In the genomic region with DNA sequence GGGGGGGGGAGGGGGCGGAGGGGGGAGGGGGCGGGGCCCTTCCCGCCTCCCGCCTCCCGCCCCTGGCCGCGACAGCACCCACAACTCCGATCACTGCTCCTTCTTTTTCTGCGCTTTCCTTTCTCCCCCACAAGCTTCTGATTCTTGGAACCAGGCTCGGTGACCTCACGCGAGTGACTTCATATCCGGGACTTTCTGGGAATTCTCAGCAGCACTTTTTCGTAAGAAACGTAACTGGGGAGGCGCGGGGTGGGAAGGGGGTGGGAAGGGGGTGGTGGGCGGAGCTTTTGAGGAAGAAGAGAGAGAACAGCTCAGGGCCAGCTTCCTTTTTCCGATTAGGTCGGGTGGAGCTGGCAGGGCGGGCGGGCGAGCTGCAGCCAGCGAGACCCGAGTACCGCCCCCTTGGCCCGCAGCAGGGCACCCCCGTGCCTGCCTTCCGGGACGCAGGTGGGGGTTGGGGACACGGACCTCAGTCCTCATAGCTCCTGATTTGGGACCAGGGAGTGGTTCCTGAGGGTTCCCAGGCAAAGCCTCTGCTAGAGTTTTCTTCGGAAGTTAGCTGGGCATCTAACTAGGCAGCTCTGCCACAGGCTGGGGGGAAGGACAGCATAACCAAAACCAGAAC, we compare ENCODE assay signal across 8 cellular contexts. TPM values are rescaled to one million over a fixed set of nuclear protein-coding genes. Genes with fewer than 3 reads are reported as not detected.
DNase-seq lines count a peak whose midpoint lies in the region; ATAC-seq and TF ChIP-seq lines count a peak whose summit lies in the region.

No MANE protein-coding gene starts in this region.

- no peaks in the 10 kb centered on the region for H3K27me3 ChIP-seq in AG04450 (ENCODE audit: control insufficient read depth, insufficient read depth, low read length)
- no peaks in the 10 kb centered on the region for H3K27me3 ChIP-seq in tibial nerve

- no peaks in the 10 kb centered on the region for H3K9me3 ChIP-seq in AG04450 (ENCODE audit: control insufficient read depth, insufficient read depth, low read length)
- no peaks in the 10 kb centered on the region for H3K9me3 ChIP-seq in tibial nerve

- H3K27ac ChIP-seq in AG04450 (ENCODE audit: low read depth, low read length) (peak overlapping the region; percentile 90), tibial nerve (peak overlapping the region; percentile 85 to 97 (median 94))

- peak overlapping the region; percentile 62 for H3K4me3 ChIP-seq in AG04450 (ENCODE audit: low read depth, low read length)
- H3K4me3 ChIP-seq in LNCaP clone FGC (ENCODE audit: low read depth, low read length), result peak overlapping the region; percentile 49
- H3K4me3 ChIP-seq in tibial nerve, result peak overlapping the region; percentile 38 to 55 (median 40)

- CTCF ChIA-PET in AG04450 (lab: Charles Lee), result interaction anchor here (0.6 to 2.6 kb wide), 7 partner anchors 10 to 698 kb away, joined by 3 to 38 read pairs (median 3); no protein-coding TSS in a partner anchor

- 1 to 3% methylated on average over 25 to 32 of the region's 32 CpGs for WGBS in tibial nerve, 2 donors

- H3K36me3 ChIP-seq in tibial nerve, result no peaks in the 10 kb centered on the region

- peaks cover 0 to 54% (median 26%) of the 10 kb centered on the region in 4 donors for H3K4me1 ChIP-seq in tibial nerve

- DNase-seq in AG04450 (ENCODE audit: low read depth, low spot score) (peak; percentile 86), LNCaP clone FGC (ENCODE audit: low read depth) (peak; percentile 64), T-helper 1 cell (peak; percentile 55 to 89 (median 62)), amniotic stem cell (lab: John Stamatoyannopoulos, UW) (peak; percentile 84), left cardiac atrium (peak; percentile 95), pons (ENCODE audit: low spot score) (peak; percentile 85), tibial nerve (ENCODE audit: low spot score in 2 of 2) (peak; percentile 80 to 90)

- intact Hi-C loops in left cardiac atrium (cut with DNase I), result no loop called here

- TF ChIP-seq CTCF in AG04450 (IDR thresholded peaks at IDR 0.05; ENCODE audit: low read depth, low read length) (no peak), LNCaP clone FGC (IDR thresholded peaks at IDR 0.05; ENCODE audit: control insufficient read depth, extremely low read depth, insufficient read depth) (no peak), tibial nerve (IDR thresholded peaks at IDR 0.05) (peak in 1 of 5 experiments; percentile 34)

- ATAC-seq in GM18907 (IDR thresholded peaks at IDR 0.05; ENCODE audit: unreplicated experiment) (peak; percentile 55), left cardiac atrium (peak; percentile 64 to 69)

- peak; percentile 74 to 92 for TF ChIP-seq EP300 in tibial nerve (IDR thresholded peaks at IDR 0.05)

- POLR2A ChIA-PET in AG04450 (lab: Yijun Ruan, JAX), result interaction anchor here (0.6 to 3.1 kb wide), 5 partner anchors 10 to 1155 kb away, joined by 3 to 27 read pairs (median 5); a partner anchor contains a TSS

- peak; percentile 64 to 76 for TF ChIP-seq POLR2A in tibial nerve (IDR thresholded peaks at IDR 0.05)

RNA-seq across cellular contexts. Expression of a gene that starts 14.6 kb away (rescaled TPM):
- polyA plus RNA-seq in AG04450 (2011; rRNA removed), result 0.02 TPM in 1 of 2 replicates, not detected in the other
- polyA minus RNA-seq in AG04450 (2011; rRNA and poly(A)+ RNA removed), result 0.05 TPM in 1 of 2 replicates, not detected in the other
- total RNA-seq in left cardiac atrium (100 to 1,000 TPM; 160 to 242 TPM), tibial nerve (not detected)

RNA-seq across cellular contexts. Expression of a gene that starts 24.4 kb away (rescaled TPM):
- polyA plus RNA-seq in AG04450 (2011; rRNA removed), result 5.9 and 6.8 TPM in 2 replicates
- 12.4 and 17.8 TPM in 2 replicates for polyA minus RNA-seq in AG04450 (2011; rRNA and poly(A)+ RNA removed)
- total RNA-seq in left cardiac atrium, result 10 to 100 TPM; 20.5 to 41.6 TPM
- total RNA-seq in tibial nerve, result 10 to 100 TPM; 48.3 to 72.8 (median 66.0) TPM

Comparison
In these comparisons a context has a peak if more than half of its experiments do, and no peak if none do; other contexts are left out.
1. Peak in every context shown above with its lines: DNase-seq, ATAC-seq, H3K4me3 ChIP-seq and H3K27ac ChIP-seq.
2. RNA of a gene that starts 14.6 kb away (total RNA-seq): 160 to 242 TPM in left cardiac atrium; not detected in tibial nerve; every median in the first group is over 100 times any median in the second.